ENCODE assay signal across 1 cellular context in genomic region chr7:117718116-117718515, GRCh38.
TF ChIP-seq lines count a peak whose summit lies in the region.

No MANE protein-coding gene starts in this region.

TF ChIP-seq in SK-N-SH, 30 proteins besides CTCF, POLR2A, EP300 and RAD21 (continued from another document):
- no peak for TF ChIP-seq REST (IDR thresholded peaks at IDR 0.05; ENCODE audit: low read depth, low read length)
- no peak for TF ChIP-seq RCOR1 (IDR thresholded peaks at IDR 0.05; ENCODE audit: low read length)
- no peak for TF ChIP-seq ELF1 (IDR thresholded peaks at IDR 0.05)
- TF ChIP-seq MXI1 (IDR thresholded peaks at IDR 0.05; ENCODE audit: low read depth, low read length): no peak
- TF ChIP-seq, protein P1, sequence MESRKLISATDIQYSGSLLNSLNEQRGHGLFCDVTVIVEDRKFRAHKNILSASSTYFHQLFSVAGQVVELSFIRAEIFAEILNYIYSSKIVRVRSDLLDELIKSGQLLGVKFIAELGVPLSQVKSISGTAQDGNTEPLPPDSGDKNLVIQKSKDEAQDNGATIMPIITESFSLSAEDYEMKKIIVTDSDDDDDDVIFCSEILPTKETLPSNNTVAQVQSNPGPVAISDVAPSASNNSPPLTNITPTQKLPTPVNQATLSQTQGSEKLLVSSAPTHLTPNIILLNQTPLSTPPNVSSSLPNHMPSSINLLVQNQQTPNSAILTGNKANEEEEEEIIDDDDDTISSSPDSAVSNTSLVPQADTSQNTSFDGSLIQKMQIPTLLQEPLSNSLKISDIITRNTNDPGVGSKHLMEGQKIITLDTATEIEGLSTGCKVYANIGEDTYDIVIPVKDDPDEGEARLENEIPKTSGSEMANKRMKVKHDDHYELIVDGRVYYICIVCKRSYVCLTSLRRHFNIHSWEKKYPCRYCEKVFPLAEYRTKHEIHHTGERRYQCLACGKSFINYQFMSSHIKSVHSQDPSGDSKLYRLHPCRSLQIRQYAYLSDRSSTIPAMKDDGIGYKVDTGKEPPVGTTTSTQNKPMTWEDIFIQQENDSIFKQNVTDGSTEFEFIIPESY (IDR thresholded peaks at IDR 0.05; ENCODE audit: borderline replicate concordance, low read depth): no peak
- TF ChIP-seq FOSL2 (IDR thresholded peaks at IDR 0.05; ENCODE audit: borderline replicate concordance, low read depth): no peak
- no peak for TF ChIP-seq GATA2 (CRISPR knock-in tag; IDR thresholded peaks at IDR 0.05)
- no peak for TF ChIP-seq NRF1 (IDR thresholded peaks at IDR 0.05; ENCODE audit: low read depth, low read length)
- TF ChIP-seq, protein P2, sequence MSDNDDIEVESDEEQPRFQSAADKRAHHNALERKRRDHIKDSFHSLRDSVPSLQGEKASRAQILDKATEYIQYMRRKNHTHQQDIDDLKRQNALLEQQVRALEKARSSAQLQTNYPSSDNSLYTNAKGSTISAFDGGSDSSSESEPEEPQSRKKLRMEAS (IDR thresholded peaks at IDR 0.05; ENCODE audit: low read depth): no peak
TF ChIP-seq in SK-N-SH: peak in this region for 0.
